Comparison of ENCODE assay signal across 26 cellular contexts in genomic region chr12:46415552-46415951, GRCh38.
"Had no signal": no experiment of that assay in that cellular context is flagged by ENCODE, and none has a peak within 500 bp of the region (broad histone marks: within the 10 kb centered on the region; RNA-seq: fewer than 3 reads in every experiment).

No MANE protein-coding gene starts in this region.

- H3K36me3 Mint-ChIP-seq: stimulated activated effector memory CD8-positive, alpha-beta T cell treated with anti-CD3 and anti-CD28 coated beads, Interleukin-12 subunit alpha, Interleukin-12 subunit beta, amount 100 ng/mL, for 72 hours had no signal

- H3K9me3 ChIP-seq: gastroesophageal sphincter, lower lobe of right lung, sigmoid colon, upper lobe of right lung had no signal

- H3K4me1 ChIP-seq: lower lobe of right lung had no signal

- H3K27ac Mint-ChIP-seq: activated CD4-positive, alpha-beta memory T cell treated with anti-CD3 and anti-CD28 coated beads, Interleukin-2, amount 10 ng/mL, durations not matched to agents 7 days and 5 days; activated CD4-positive, alpha-beta T cell treated with anti-CD3 and anti-CD28 coated beads, Interleukin-2, amount 10 ng/mL, durations not matched to agents 7 days and 5 days; activated naive CD4-positive, alpha-beta T cell treated with anti-CD3 and anti-CD28 coated beads, Interleukin-2, amount 50 U/mL, for 24 hours; activated T-helper 17 cell treated with anti-CD3 and anti-CD28 coated beads, Interleukin-2, amount 50 U/mL, for 72 hours; natural killer cell; stimulated activated effector memory CD8-positive, alpha-beta T cell treated with anti-CD3 and anti-CD28 coated beads, Interleukin-12 subunit alpha, Interleukin-12 subunit beta, amount 100 ng/mL, for 72 hours; stimulated activated naive CD8-positive, alpha-beta T cell treated with anti-CD3 and anti-CD28 coated beads, Interleukin-15, Interleukin-2, amounts not matched to agents 100 ng/mL and 50 ng/mL, for 24 hours; T-helper 17 cell; WTC11 had no signal

- H3K27me3 ChIP-seq: dorsolateral prefrontal cortex, gastroesophageal sphincter, hepatocyte, sigmoid colon, upper lobe of right lung had no signal

- H3K27ac ChIP-seq: dorsolateral prefrontal cortex, gastroesophageal sphincter, hepatocyte, lower lobe of right lung, sigmoid colon, upper lobe of right lung had no signal

- H3K36me3 ChIP-seq: gastroesophageal sphincter, lower lobe of right lung, sigmoid colon, upper lobe of right lung had no signal

- DNase-seq: activated CD4-positive, alpha-beta memory T cell treated with anti-CD3 and anti-CD28 coated beads, Interleukin-2, amount 10 ng/mL, durations not matched to agents 7 days and 5 days; activated CD4-positive, alpha-beta T cell treated with anti-CD3 and anti-CD28 coated beads for 1 hour; activated CD4-positive, alpha-beta T cell treated with anti-CD3 and anti-CD28 coated beads, Interleukin-2, amount 10 ng/mL, durations not matched to agents 7 days and 5 days; activated gamma-delta T cell treated with Interleukin-2 at 50 U/mL for 16 hours; activated T-cell treated with anti-CD3 and anti-CD28 coated beads, Interleukin-2, amount 50 U/mL, for 4 hours; dorsolateral prefrontal cortex; effector memory CD4-positive, alpha-beta T cell; islet precursor cell; left colon; lower lobe of right lung; mesendoderm; natural killer cell; posterior cingulate gyrus; sigmoid colon; small intestine; stimulated activated CD4-positive, alpha-beta T cell treated with anti-CD3 and anti-CD28 coated beads, Interleukin-4, amount 100 ng/mL, for 24 hours; T-helper 17 cell; T1000; upper lobe of right lung had no signal

- H3K4me1 Mint-ChIP-seq: activated CD4-positive, alpha-beta memory T cell treated with anti-CD3 and anti-CD28 coated beads, Interleukin-2, amount 10 ng/mL, durations not matched to agents 7 days and 5 days; activated CD4-positive, alpha-beta T cell treated with anti-CD3 and anti-CD28 coated beads, Interleukin-2, amount 10 ng/mL, durations not matched to agents 7 days and 5 days; activated naive CD4-positive, alpha-beta T cell treated with anti-CD3 and anti-CD28 coated beads, Interleukin-2, amount 50 U/mL, for 24 hours; activated T-helper 17 cell treated with anti-CD3 and anti-CD28 coated beads, Interleukin-2, amount 50 U/mL, for 72 hours; stimulated activated effector memory CD8-positive, alpha-beta T cell treated with anti-CD3 and anti-CD28 coated beads, Interleukin-12 subunit alpha, Interleukin-12 subunit beta, amount 100 ng/mL, for 72 hours had no signal

- H3K9me3 Mint-ChIP-seq: activated T-helper 17 cell treated with anti-CD3 and anti-CD28 coated beads, Interleukin-2, amount 50 U/mL, for 72 hours; stimulated activated effector memory CD8-positive, alpha-beta T cell treated with anti-CD3 and anti-CD28 coated beads, Interleukin-12 subunit alpha, Interleukin-12 subunit beta, amount 100 ng/mL, for 72 hours; stimulated activated naive CD8-positive, alpha-beta T cell treated with anti-CD3 and anti-CD28 coated beads, Interleukin-15, Interleukin-2, amounts not matched to agents 100 ng/mL and 50 ng/mL, for 24 hours had no signal

- ATAC-seq: activated T-cell treated with anti-CD3 and anti-CD28 coated beads, Interleukin-2, amount 50 U/mL, for 4 hours; activated T-helper 17 cell treated with anti-CD3 and anti-CD28 coated beads, Interleukin-2, amount 50 U/mL, for 72 hours; gastroesophageal sphincter; lower lobe of right lung; natural killer cell; stimulated activated effector memory CD8-positive, alpha-beta T cell treated with anti-CD3 and anti-CD28 coated beads, Interleukin-12 subunit alpha, Interleukin-12 subunit beta, amount 100 ng/mL, for 72 hours; T-helper 17 cell; upper lobe of right lung; WTC11 had no signal

- H3K4me3 ChIP-seq: dorsolateral prefrontal cortex, gastroesophageal sphincter, hepatocyte, lower lobe of right lung, sigmoid colon, upper lobe of right lung had no signal

- H3K27me3 Mint-ChIP-seq: activated naive CD4-positive, alpha-beta T cell treated with anti-CD3 and anti-CD28 coated beads, Interleukin-2, amount 50 U/mL, for 24 hours; activated T-helper 17 cell treated with anti-CD3 and anti-CD28 coated beads, Interleukin-2, amount 50 U/mL, for 72 hours; stimulated activated naive CD8-positive, alpha-beta T cell treated with anti-CD3 and anti-CD28 coated beads, Interleukin-15, Interleukin-2, amounts not matched to agents 100 ng/mL and 50 ng/mL, for 24 hours; T-helper 17 cell had no signal

- H3K4me3 Mint-ChIP-seq: activated CD4-positive, alpha-beta memory T cell treated with anti-CD3 and anti-CD28 coated beads, Interleukin-2, amount 10 ng/mL, durations not matched to agents 7 days and 5 days; activated CD4-positive, alpha-beta T cell treated with anti-CD3 and anti-CD28 coated beads, Interleukin-2, amount 10 ng/mL, durations not matched to agents 7 days and 5 days; activated naive CD4-positive, alpha-beta T cell treated with anti-CD3 and anti-CD28 coated beads, Interleukin-2, amount 50 U/mL, for 24 hours; activated T-cell treated with anti-CD3 and anti-CD28 coated beads, Interleukin-2, amount 50 U/mL, for 4 hours; activated T-helper 17 cell treated with anti-CD3 and anti-CD28 coated beads, Interleukin-2, amount 50 U/mL, for 72 hours; natural killer cell; stimulated activated effector memory CD8-positive, alpha-beta T cell treated with anti-CD3 and anti-CD28 coated beads, Interleukin-12 subunit alpha, Interleukin-12 subunit beta, amount 100 ng/mL, for 72 hours; stimulated activated naive CD8-positive, alpha-beta T cell treated with anti-CD3 and anti-CD28 coated beads, Interleukin-15, Interleukin-2, amounts not matched to agents 100 ng/mL and 50 ng/mL, for 24 hours; T-helper 17 cell; WTC11 had no signal
